In the genomic region with DNA sequence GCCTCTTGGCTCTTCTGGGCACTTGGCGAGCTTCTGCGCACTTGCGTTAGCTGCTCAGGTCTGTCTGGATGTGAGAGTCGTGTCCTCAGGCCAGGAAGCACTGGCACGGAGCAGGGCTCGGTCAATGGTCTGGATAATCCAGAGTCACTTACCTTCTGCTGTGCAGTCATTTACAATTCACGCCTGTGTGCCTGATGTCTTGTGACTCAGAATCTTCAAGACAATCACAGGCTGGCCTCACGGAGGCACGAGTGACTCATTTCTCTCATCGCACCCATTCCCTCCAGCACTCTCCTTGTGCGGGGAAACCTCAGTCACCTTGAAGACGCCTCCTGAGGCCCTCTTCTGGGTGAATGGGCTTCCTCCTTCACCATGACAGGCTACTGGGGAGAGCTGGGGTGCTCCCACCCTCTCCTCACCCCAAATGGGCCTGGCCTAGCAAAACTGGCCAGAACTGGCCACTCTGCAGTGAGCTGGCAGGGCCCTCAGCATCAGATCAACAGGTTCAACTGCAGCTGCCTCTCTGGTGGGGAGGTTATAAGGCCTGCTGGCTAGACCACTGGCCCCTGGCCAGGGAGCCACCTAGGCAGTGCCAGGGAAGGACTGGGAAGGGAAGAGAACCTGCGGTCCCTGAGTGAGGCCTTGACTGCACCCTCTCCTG, we compare ENCODE assay signal across 2 cellular contexts.
TF ChIP-seq lines count a peak whose summit lies in the region.

No MANE protein-coding gene starts in this region.

TF ChIP-seq in A549, 52 proteins besides CTCF, POLR2A, EP300 and RAD21:
- TF ChIP-seq RCOR1 (IDR thresholded peaks at IDR 0.05; ENCODE audit: low read depth, low read length) (no peak), KDM1A (IDR thresholded peaks at IDR 0.05; ENCODE audit: low read depth) (no peak), HDAC2 (IDR thresholded peaks at IDR 0.05) (no peak), CBX2 (IDR thresholded peaks at IDR 0.05; ENCODE audit: borderline replicate concordance, low read depth) (no peak), FOSL2 (IDR thresholded peaks at IDR 0.05) (no peak), FOSL2 (CRISPR knock-in tag; IDR thresholded peaks at IDR 0.05) (peak; percentile 84), HOXB5 (CRISPR knock-in tag; IDR thresholded peaks at IDR 0.05) (no peak), SREBF2 (IDR thresholded peaks at IDR 0.05) (no peak), RARB (CRISPR knock-in tag; IDR thresholded peaks at IDR 0.05) (no peak), USF2 (IDR thresholded peaks at IDR 0.05) (no peak), ZFP36 (IDR thresholded peaks at IDR 0.05; ENCODE audit: borderline replicate concordance, partially characterized antibody) (no peak), ZNF302 (CRISPR knock-in tag; IDR thresholded peaks at IDR 0.05) (no peak), ZC3H11A (IDR thresholded peaks at IDR 0.05) (no peak), MAX (IDR thresholded peaks at IDR 0.05) (peak; percentile 58; the same call in 1 of the 2 replicates), HOXB13 (CRISPR knock-in tag; IDR thresholded peaks at IDR 0.05; ENCODE audit: low read depth) (no peak), CHD4 (IDR thresholded peaks at IDR 0.05; ENCODE audit: borderline replicate concordance) (no peak), SMC3 (IDR thresholded peaks at IDR 0.05) (no peak)
- TF ChIP-seq, protein P1, sequence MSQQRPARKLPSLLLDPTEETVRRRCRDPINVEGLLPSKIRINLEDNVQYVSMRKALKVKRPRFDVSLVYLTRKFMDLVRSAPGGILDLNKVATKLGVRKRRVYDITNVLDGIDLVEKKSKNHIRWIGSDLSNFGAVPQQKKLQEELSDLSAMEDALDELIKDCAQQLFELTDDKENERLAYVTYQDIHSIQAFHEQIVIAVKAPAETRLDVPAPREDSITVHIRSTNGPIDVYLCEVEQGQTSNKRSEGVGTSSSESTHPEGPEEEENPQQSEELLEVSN (IDR thresholded peaks at IDR 0.05; ENCODE audit: borderline replicate concordance, low read depth): peak; percentile 63; the same call in 1 of the 2 replicates

TF ChIP-seq in GM12878, 131 proteins besides CTCF, POLR2A, EP300 and RAD21 (continues in another document):
- TF ChIP-seq, protein P2, sequence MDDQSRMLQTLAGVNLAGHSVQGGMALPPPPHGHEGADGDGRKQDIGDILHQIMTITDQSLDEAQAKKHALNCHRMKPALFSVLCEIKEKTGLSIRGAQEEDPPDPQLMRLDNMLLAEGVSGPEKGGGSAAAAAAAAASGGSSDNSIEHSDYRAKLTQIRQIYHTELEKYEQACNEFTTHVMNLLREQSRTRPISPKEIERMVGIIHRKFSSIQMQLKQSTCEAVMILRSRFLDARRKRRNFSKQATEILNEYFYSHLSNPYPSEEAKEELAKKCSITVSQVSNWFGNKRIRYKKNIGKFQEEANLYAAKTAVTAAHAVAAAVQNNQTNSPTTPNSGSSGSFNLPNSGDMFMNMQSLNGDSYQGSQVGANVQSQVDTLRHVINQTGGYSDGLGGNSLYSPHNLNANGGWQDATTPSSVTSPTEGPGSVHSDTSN (IDR thresholded peaks at IDR 0.05; ENCODE audit: insufficient replicate concordance, low read depth, low read length): no peak
- TF ChIP-seq NFYA (IDR thresholded peaks at IDR 0.05; ENCODE audit: borderline replicate concordance, low read depth, low read length): no peak
- peak; percentile 49 for TF ChIP-seq SKIL (IDR thresholded peaks at IDR 0.05; ENCODE audit: low read depth, poor library complexity, severe bottlenecking)
- TF ChIP-seq NBN (IDR thresholded peaks at IDR 0.05): peak; percentile 85
- TF ChIP-seq, protein P3, sequence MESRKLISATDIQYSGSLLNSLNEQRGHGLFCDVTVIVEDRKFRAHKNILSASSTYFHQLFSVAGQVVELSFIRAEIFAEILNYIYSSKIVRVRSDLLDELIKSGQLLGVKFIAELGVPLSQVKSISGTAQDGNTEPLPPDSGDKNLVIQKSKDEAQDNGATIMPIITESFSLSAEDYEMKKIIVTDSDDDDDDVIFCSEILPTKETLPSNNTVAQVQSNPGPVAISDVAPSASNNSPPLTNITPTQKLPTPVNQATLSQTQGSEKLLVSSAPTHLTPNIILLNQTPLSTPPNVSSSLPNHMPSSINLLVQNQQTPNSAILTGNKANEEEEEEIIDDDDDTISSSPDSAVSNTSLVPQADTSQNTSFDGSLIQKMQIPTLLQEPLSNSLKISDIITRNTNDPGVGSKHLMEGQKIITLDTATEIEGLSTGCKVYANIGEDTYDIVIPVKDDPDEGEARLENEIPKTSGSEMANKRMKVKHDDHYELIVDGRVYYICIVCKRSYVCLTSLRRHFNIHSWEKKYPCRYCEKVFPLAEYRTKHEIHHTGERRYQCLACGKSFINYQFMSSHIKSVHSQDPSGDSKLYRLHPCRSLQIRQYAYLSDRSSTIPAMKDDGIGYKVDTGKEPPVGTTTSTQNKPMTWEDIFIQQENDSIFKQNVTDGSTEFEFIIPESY (IDR thresholded peaks at IDR 0.05): no peak
- TF ChIP-seq SP1 (IDR thresholded peaks at IDR 0.05; ENCODE audit: low read depth, low read length): peak; percentile 46
- peak; percentile 72 for TF ChIP-seq JUND (IDR thresholded peaks at IDR 0.05; ENCODE audit: low read depth, low read length)
- TF ChIP-seq RELB (IDR thresholded peaks at IDR 0.05; ENCODE audit: low read depth): peak; percentile 64; the same call in 1 of the 2 replicates
- no peak for TF ChIP-seq ZSCAN29 (IDR thresholded peaks at IDR 0.05)
- TF ChIP-seq ZNF24 (IDR thresholded peaks at IDR 0.05): 0 out of 2 replicates have a peak, but pooled peaks have one; percentile 5
- peak; percentile 85 for TF ChIP-seq KLF5 (IDR thresholded peaks at IDR 0.05; ENCODE audit: partially characterized antibody)
- TF ChIP-seq POLR2AphosphoS5 (IDR thresholded peaks at IDR 0.05; ENCODE audit: low read length): 0 out of 2 replicates have a peak, but pooled peaks have one; percentile 44
- peak; percentile 19; the same call in 1 of the 2 replicates for TF ChIP-seq SMC3 (IDR thresholded peaks at IDR 0.05; ENCODE audit: borderline replicate concordance, low read length)
- 0 out of 2 replicates have a peak, but pooled peaks have one; percentile 40 for TF ChIP-seq PAX5 (IDR thresholded peaks at IDR 0.05; ENCODE audit: borderline replicate concordance, low read depth, low read length)
- TF ChIP-seq CBX3 (IDR thresholded peaks at IDR 0.05; ENCODE audit: borderline replicate concordance, low read depth): no peak
- TF ChIP-seq, protein P4, sequence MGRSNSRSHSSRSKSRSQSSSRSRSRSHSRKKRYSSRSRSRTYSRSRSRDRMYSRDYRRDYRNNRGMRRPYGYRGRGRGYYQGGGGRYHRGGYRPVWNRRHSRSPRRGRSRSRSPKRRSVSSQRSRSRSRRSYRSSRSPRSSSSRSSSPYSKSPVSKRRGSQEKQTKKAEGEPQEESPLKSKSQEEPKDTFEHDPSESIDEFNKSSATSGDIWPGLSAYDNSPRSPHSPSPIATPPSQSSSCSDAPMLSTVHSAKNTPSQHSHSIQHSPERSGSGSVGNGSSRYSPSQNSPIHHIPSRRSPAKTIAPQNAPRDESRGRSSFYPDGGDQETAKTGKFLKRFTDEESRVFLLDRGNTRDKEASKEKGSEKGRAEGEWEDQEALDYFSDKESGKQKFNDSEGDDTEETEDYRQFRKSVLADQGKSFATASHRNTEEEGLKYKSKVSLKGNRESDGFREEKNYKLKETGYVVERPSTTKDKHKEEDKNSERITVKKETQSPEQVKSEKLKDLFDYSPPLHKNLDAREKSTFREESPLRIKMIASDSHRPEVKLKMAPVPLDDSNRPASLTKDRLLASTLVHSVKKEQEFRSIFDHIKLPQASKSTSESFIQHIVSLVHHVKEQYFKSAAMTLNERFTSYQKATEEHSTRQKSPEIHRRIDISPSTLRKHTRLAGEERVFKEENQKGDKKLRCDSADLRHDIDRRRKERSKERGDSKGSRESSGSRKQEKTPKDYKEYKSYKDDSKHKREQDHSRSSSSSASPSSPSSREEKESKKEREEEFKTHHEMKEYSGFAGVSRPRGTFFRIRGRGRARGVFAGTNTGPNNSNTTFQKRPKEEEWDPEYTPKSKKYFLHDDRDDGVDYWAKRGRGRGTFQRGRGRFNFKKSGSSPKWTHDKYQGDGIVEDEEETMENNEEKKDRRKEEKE (IDR thresholded peaks at IDR 0.05): peak; percentile 72; the same call in 1 of the 2 replicates
- TF ChIP-seq IKZF2 (IDR thresholded peaks at IDR 0.05): peak in 1 of 2 experiments; percentile 77; a peak in 2 of 4 replicates
- TF ChIP-seq FOXK2 (IDR thresholded peaks at IDR 0.05): peak; percentile 85
- peak; percentile 73; the same call in 1 of the 2 replicates for TF ChIP-seq IKZF1 (conservative IDR thresholded peaks at IDR 0.05)
- TF ChIP-seq CHD1 (IDR thresholded peaks at IDR 0.05; ENCODE audit: low read depth, low read length): peak; percentile 84; the same call in 1 of the 2 replicates
- peak; percentile 52; the same call in 1 of the 2 replicates for TF ChIP-seq MTA2 (IDR thresholded peaks at IDR 0.05; ENCODE audit: low read depth)
- peak; percentile 91 for TF ChIP-seq ATF7 (IDR thresholded peaks at IDR 0.05; ENCODE audit: low read depth)
- no peak; the same call in 1 of the 2 replicates for TF ChIP-seq WRNIP1 (IDR thresholded peaks at IDR 0.05; ENCODE audit: borderline replicate concordance, low read depth, low read length)
- no peak; the same call in 1 of the 2 replicates for TF ChIP-seq SPI1 (IDR thresholded peaks at IDR 0.05; ENCODE audit: borderline replicate concordance, insufficient read depth, low read depth, low read length)
- TF ChIP-seq SIN3A (IDR thresholded peaks at IDR 0.05; ENCODE audit: low read depth, low read length): peak; percentile 58; the same call in 1 of the 2 replicates
- 0 out of 2 replicates have a peak, but pooled peaks have one; percentile 23 for TF ChIP-seq NFXL1 (IDR thresholded peaks at IDR 0.05; ENCODE audit: borderline replicate concordance)
- TF ChIP-seq POLR2AphosphoS2 (IDR thresholded peaks at IDR 0.05; ENCODE audit: low read depth, low read length): 0 out of 2 replicates have a peak, but pooled peaks have one; percentile 13
- 0 out of 3 replicates have a peak, but pooled peaks have one; percentile 9 for TF ChIP-seq POU2F2 (IDR thresholded peaks at IDR 0.05; ENCODE audit: borderline replicate concordance, low read depth, low read length)
- TF ChIP-seq CREB1 (IDR thresholded peaks at IDR 0.05; ENCODE audit: low read depth): peak; percentile 49; the same call in 1 of the 2 replicates
- peak; percentile 85 for TF ChIP-seq IRF4 (IDR thresholded peaks at IDR 0.05; ENCODE audit: low read depth, low read length)
- TF ChIP-seq SREBF1 (IDR thresholded peaks at IDR 0.05; ENCODE audit: low read length): 0 out of 2 replicates have a peak, but pooled peaks have one; percentile 31
- TF ChIP-seq MAX (IDR thresholded peaks at IDR 0.05; ENCODE audit: low read depth, low read length): peak; percentile 60; the same call in 1 of the 2 replicates
- peak; percentile 83 to 92 for TF ChIP-seq BHLHE40 (IDR thresholded peaks at IDR 0.05; ENCODE audit: borderline replicate concordance in 1 of 2, low read depth in 2 of 2, low read length in 1 of 2)
- TF ChIP-seq NR2F1 (conservative IDR thresholded peaks at IDR 0.05): 0 out of 2 replicates have a peak, but pooled peaks have one; percentile 20
- peak; percentile 75 for TF ChIP-seq JUNB (IDR thresholded peaks at IDR 0.05)
- TF ChIP-seq KDM1A (IDR thresholded peaks at IDR 0.05; ENCODE audit: borderline replicate concordance): no peak
- peak; percentile 57; the same call in 1 of the 2 replicates for TF ChIP-seq RUNX3 (IDR thresholded peaks at IDR 0.05; ENCODE audit: low read length)
- TF ChIP-seq BCL11A (IDR thresholded peaks at IDR 0.05; ENCODE audit: low read depth, low read length): 0 out of 2 replicates have a peak, but pooled peaks have one; percentile 46
- no peak for TF ChIP-seq MEF2B (IDR thresholded peaks at IDR 0.05; ENCODE audit: partially characterized antibody, poor library complexity, severe bottlenecking)
- TF ChIP-seq USF2 (IDR thresholded peaks at IDR 0.05; ENCODE audit: borderline replicate concordance, low read depth, low read length): no peak
- 0 out of 2 replicates have a peak, but pooled peaks have one; percentile 9 for TF ChIP-seq CREM (IDR thresholded peaks at IDR 0.05; ENCODE audit: low read depth)
- peak; percentile 38; the same call in 1 of the 2 replicates for TF ChIP-seq HCFC1 (IDR thresholded peaks at IDR 0.05; ENCODE audit: low read length)
